In genomic region chr1:248872752-248873408, GRCh38 we compare ENCODE assay signal across 8 cellular contexts. TPM values are rescaled to one million over a fixed set of nuclear protein-coding genes. Genes with fewer than 3 reads are reported as not detected.
DNase-seq lines count a peak whose midpoint lies in the region; ATAC-seq, FAIRE-seq and TF ChIP-seq lines count a peak whose summit lies in the region.

No MANE protein-coding gene starts in this region.

- intact Hi-C loops in A673 (cut with micrococcal nuclease; ENCODE audit: unreplicated experiment): no loop called here

- FAIRE-seq in TTC549 (lab: Jason Lieb, UNC): peak; percentile 13

- ATAC-seq in GM18498 (IDR thresholded peaks at IDR 0.05; ENCODE audit: unreplicated experiment) (peak; percentile 45), HG02885 (IDR thresholded peaks at IDR 0.05; ENCODE audit: poor library complexity, unreplicated experiment) (peak; percentile 42)

- CTCF ChIA-PET in A673 (lab: Charles Lee): interaction anchor here (1.0 kb wide), 1 partner anchor 34 kb away, joined by 7 read pairs; no protein-coding TSS in a partner anchor

- DNase-seq in A673 (ENCODE audit: low spot score) (peak; percentile 79), NCI-H1417 treated with DMSO at 0.1 percent for 48 hours (lab: John Stamatoyannopoulos, UW) (peak; percentile 53)
- DNase-seq in stimulated activated CD4-positive, alpha-beta T cell treated with anti-CD3 and anti-CD28 coated beads, Interleukin-4, amount 100 ng/mL, for 1 hour: peak; percentile 64

- H3K27me3 ChIP-seq in A673 (replicated peaks; ENCODE audit: insufficient read depth, low read depth, low read length, poor library complexity) (no peaks in the 10 kb centered on the region), layer of hippocampus (ENCODE audit: control insufficient read depth, insufficient read depth, low read length) (no peaks in the 10 kb centered on the region)

- peaks cover 5% of the 10 kb centered on the region for H3K4me1 ChIP-seq in A673 (ENCODE audit: insufficient read depth, low read length, poor library complexity, severe bottlenecking)

- no peaks in the 10 kb centered on the region for H3K9me3 ChIP-seq in A673 (ENCODE audit: low read depth, low read length, poor library complexity, severe bottlenecking)

- H3K27ac ChIP-seq in A673 (ENCODE audit: low read depth, low read length, poor library complexity, severe bottlenecking) (peak overlapping the region; percentile 81), cingulate gyrus (ENCODE audit: low read depth, low read length) (peak overlapping the region; percentile 94), layer of hippocampus (ENCODE audit: low read depth, low read length) (peak overlapping the region; percentile 92)

- no peak for TF ChIP-seq CTCF in A673 (conservative IDR thresholded peaks at IDR 0.05; ENCODE audit: low read depth, low read length)

- no TSS peak for BruUV-seq in A673 (replicated peaks; lab: Mats Ljungman, UMichigan)

- no peaks in the 10 kb centered on the region for H3K36me3 ChIP-seq in A673 (ENCODE audit: insufficient read depth, low read length, poor library complexity, severe bottlenecking)

- POLR2A ChIA-PET in A673 (lab: Charles Lee; ENCODE audit: low non-redundant PET): no interaction called here

- H3K4me3 ChIP-seq in A673 (ENCODE audit: low read depth, low read length, poor library complexity, severe bottlenecking): peak overlapping the region; percentile 79

RNA-seq across cellular contexts. Expression of gene ZNF692, which starts 14.0 kb away (rescaled TPM):
- total RNA-seq in A673 (2021): 58.6 and 64.5 TPM in 2 replicates

RNA-seq across cellular contexts. Expression of gene PGBD2, which starts 33.2 kb away (rescaled TPM):
- total RNA-seq in A673 (2021): 5.0 and 5.7 TPM in 2 replicates

RNA-seq across cellular contexts. Expression of gene ZNF672, which starts 34.9 kb away (rescaled TPM):
- 21.6 and 24.0 TPM in 2 replicates for total RNA-seq in A673 (2021)

RNA-seq across cellular contexts. Expression of gene SH3BP5L, which starts 47.2 kb away (rescaled TPM):
- 26.7 and 28.6 TPM in 2 replicates for total RNA-seq in A673 (2021)

Comparison
In these comparisons a context has a peak if more than half of its experiments do, and no peak if none do; other contexts are left out.
1. Peak in every context shown above with its lines: DNase-seq, ATAC-seq, H3K4me3 ChIP-seq and H3K27ac ChIP-seq.